ENCODE assay signal across 10 cellular contexts in the genomic region with DNA sequence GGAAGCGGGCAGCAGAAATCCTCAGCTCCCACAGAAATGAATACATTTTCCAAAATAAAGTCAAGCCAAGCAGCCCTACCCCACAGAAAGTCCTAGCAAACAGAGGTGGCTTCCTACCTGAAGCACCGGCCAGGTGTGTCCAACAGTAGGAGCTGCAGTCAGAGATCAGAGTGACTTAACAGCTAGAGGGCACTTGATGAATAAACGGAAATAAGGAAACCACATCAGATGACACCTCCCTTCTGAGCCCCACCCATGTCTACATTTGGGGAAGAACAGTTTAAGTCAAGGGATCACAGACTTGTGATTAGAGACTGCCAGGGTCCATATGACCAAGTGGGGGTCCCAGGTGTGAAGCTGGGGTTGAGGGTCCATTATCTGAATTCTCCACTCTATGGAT. TPM values are rescaled to one million over a fixed set of nuclear protein-coding genes. Genes with fewer than 3 reads are reported as not detected.
A peak's percentile ranks its signal among the peaks of the same experiment; 100 is the strongest.
DNase-seq lines count a peak whose midpoint lies in the region; ATAC-seq lines count a peak whose summit lies in the region.
"Had no signal": no experiment of that assay in that cellular context is flagged by ENCODE, and none has a peak within 500 bp of the region (broad histone marks: within the 10 kb centered on the region; RNA-seq: fewer than 3 reads in every experiment).

A gene (minus strand): TSS at position 172 of the 400 bp plus-strand sequence. CDS start 1,751 bp downstream, outside the sequence.

- peaks cover 26% of the 10 kb centered on the region for H3K4me1 Mint-ChIP-seq in T-helper 17 cell

- peak within 1 kb of the TSS; percentile 70 for H3K27ac Mint-ChIP-seq in T-helper 17 cell

- no peaks in the 10 kb centered on the region for H3K9me3 ChIP-seq in T-helper 17 cell (ENCODE audit: control insufficient read depth, low read length, poor library complexity, severe bottlenecking)

- no peak within 1 kb of the TSS for H3K4me3 ChIP-seq in Jurkat, Clone E6-1 (ENCODE audit: low read length)

- ATAC-seq in T-helper 17 cell: peak; percentile 97
- ATAC-seq in GM18498 (IDR thresholded peaks at IDR 0.05; ENCODE audit: unreplicated experiment): no peak

- peaks cover 2% of the 10 kb centered on the region for H3K36me3 Mint-ChIP-seq in T-helper 17 cell (ENCODE audit: low read depth)

- DNase-seq in Jurkat, Clone E6-1 (ENCODE audit: low read depth, low spot score): peak; percentile 80
- peak in 2 of 3 donors; percentile 7 to 11 for DNase-seq in T-helper 17 cell
- DNase-seq in activated gamma-delta T cell treated with anti-CD3 and anti-CD28 coated beads, Interleukin-2, amount 50 U/mL, for 16 hours (ENCODE audit: low read depth): peak; percentile 20
- peak; percentile 4 to 19 for DNase-seq in stimulated activated CD4-positive, alpha-beta T cell treated with anti-CD3 and anti-CD28 coated beads, Interleukin-2, amount 100 ng/mL, for 24 hours
- no peak for DNase-seq in NCI-H2107 treated with DMSO at 0.1 percent for 48 hours (lab: John Stamatoyannopoulos, UW; ENCODE audit: unreplicated experiment)
- no peak for DNase-seq in hippocampal formation (lab: John Stamatoyannopoulos, UW)
- no peak for DNase-seq in hypothalamus (lab: John Stamatoyannopoulos, UW)
- DNase-seq: NCI-H446 treated with DMSO at 0.1 percent for 48 hours had no signal

- peak within 1 kb of the TSS; percentile 66 for H3K4me3 Mint-ChIP-seq in T-helper 17 cell

- peaks cover 46% of the 10 kb centered on the region for H3K27me3 Mint-ChIP-seq in T-helper 17 cell

RNA-seq across cellular contexts. Expression of the gene that starts here (rescaled TPM):
- not detected for polyA plus RNA-seq in Jurkat, Clone E6-1 (2012; ENCODE audit: insufficient read depth, insufficient read length)
- total RNA-seq in T-helper 17 cell: not detected
- total RNA-seq: endothelial cell of umbilical vein had no signal
- polyA plus RNA-seq: endothelial cell of umbilical vein had no signal

Comparison
In these comparisons a context has a peak if more than half of its experiments do, and no peak if none do; other contexts are left out.
1. Peak in DNase-seq and ATAC-seq in T-helper 17 cell; RNA of the gene not detected or under 1 TPM.
2. DNase-seq: peak in Jurkat, Clone E6-1 (single experiment), activated gamma-delta T cell treated with anti-CD3 and anti-CD28 coated beads, Interleukin-2, amount 50 U/mL, for 16 hours (single experiment) and stimulated activated CD4-positive, alpha-beta T cell treated with anti-CD3 and anti-CD28 coated beads, Interleukin-2, amount 100 ng/mL, for 24 hours (2 of 2); none in NCI-H2107 treated with DMSO at 0.1 percent for 48 hours (single experiment), hippocampal formation (0 of 2) and hypothalamus (0 of 51).